2 cellular contexts compared by ENCODE assay signal in the genomic region with DNA sequence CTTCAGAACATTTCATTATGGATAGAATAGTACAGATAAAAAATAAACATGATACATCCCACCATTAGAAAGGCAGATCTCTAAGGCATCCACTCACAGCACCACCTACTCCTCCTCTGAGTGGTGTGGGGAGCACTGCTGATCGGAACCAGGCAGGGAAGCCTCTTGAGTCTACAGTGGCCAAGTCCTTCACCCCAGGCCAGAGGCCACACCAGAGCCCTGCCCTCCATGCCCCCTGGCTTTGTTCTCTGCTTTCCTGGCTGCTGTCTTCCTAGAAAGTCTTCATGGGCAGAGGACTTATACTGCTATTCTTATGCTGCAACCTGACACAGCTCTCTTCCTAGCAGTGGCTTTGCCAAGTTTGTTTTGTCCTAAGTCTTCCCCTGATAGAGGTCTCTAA.
TF ChIP-seq lines count a peak whose summit lies in the region.

No MANE protein-coding gene starts in this region.

TF ChIP-seq in IMR-90, 13 proteins besides CTCF, POLR2A, EP300 and RAD21:
- TF ChIP-seq USF2 (IDR thresholded peaks at IDR 0.05; ENCODE audit: low read depth, low read length) (no peak), RFX5 (IDR thresholded peaks at IDR 0.05; ENCODE audit: low read depth, low read length) (no peak), MAZ (IDR thresholded peaks at IDR 0.05; ENCODE audit: borderline replicate concordance, low read depth, low read length) (no peak), CHD1 (IDR thresholded peaks at IDR 0.05; ENCODE audit: low read depth, low read length) (no peak)

TF ChIP-seq in K562, 482 proteins besides CTCF, POLR2A, EP300 and RAD21 (continued from another document):
- no peak for TF ChIP-seq SFPQ (IDR thresholded peaks at IDR 0.05; ENCODE audit: low read depth, low read length)
- peak; percentile 79 for TF ChIP-seq ZNF263 (CRISPR knock-in tag; IDR thresholded peaks at IDR 0.05; ENCODE audit: borderline replicate concordance)
